ENCODE assay signal across 8 cellular contexts in genomic region chr3:183285318-183285717, GRCh38. TPM values are rescaled to one million over a fixed set of nuclear protein-coding genes. Genes with fewer than 3 reads are reported as not detected.
DNase-seq lines count a peak whose midpoint lies in the region; ATAC-seq and TF ChIP-seq lines count a peak whose summit lies in the region.

No MANE protein-coding gene starts in this region.

- H3K4me2 ChIP-seq in neuronal stem cell (ENCODE audit: insufficient read depth, low read length, poor library complexity, severe bottlenecking), result no peak overlapping the region

- H3K9me3 Mint-ChIP-seq in activated CD8-positive, alpha-beta memory T cell treated with anti-CD3 and anti-CD28 coated beads, Interleukin-2, amount 10 ng/mL, durations not matched to agents 7 days and 5 days (ENCODE audit: low read depth), result no peaks in the 10 kb centered on the region
- no peaks in the 10 kb centered on the region for H3K9me3 Mint-ChIP-seq in activated CD4-positive, alpha-beta memory T cell treated with anti-CD3 and anti-CD28 coated beads, Interleukin-2, amount 10 ng/mL, durations not matched to agents 7 days and 5 days

- H3K4me1 ChIP-seq in left lung (peaks cover 7 to 33% of the 10 kb centered on the region in 2 donors), thyroid gland (peaks cover 7 to 14% of the 10 kb centered on the region in 2 donors), neuronal stem cell (ENCODE audit: control insufficient read depth in 2 of 2, insufficient read depth in 1 of 2, low read depth in 1 of 2, low read length in 2 of 2) (no peaks in the 10 kb centered on the region)

- peaks cover 28% of the 10 kb centered on the region for H3K4me1 Mint-ChIP-seq in activated CD8-positive, alpha-beta memory T cell treated with anti-CD3 and anti-CD28 coated beads, Interleukin-2, amount 10 ng/mL, durations not matched to agents 7 days and 5 days
- peaks cover 29% of the 10 kb centered on the region for H3K4me1 Mint-ChIP-seq in activated CD4-positive, alpha-beta memory T cell treated with anti-CD3 and anti-CD28 coated beads, Interleukin-2, amount 10 ng/mL, durations not matched to agents 7 days and 5 days

- no peaks in the 10 kb centered on the region for H3K27me3 ChIP-seq in left lung
- no peaks in the 10 kb centered on the region for H3K27me3 ChIP-seq in thyroid gland
- no peaks in the 10 kb centered on the region for H3K27me3 ChIP-seq in neuronal stem cell (ENCODE audit: control insufficient read depth in 3 of 3, insufficient read depth in 3 of 3, low read depth in 1 of 3, low read length in 3 of 3)

- no peak overlapping the region for H3K4ac ChIP-seq in neuronal stem cell (ENCODE audit: low read length)

- peaks cover 7% of the 10 kb centered on the region for H3K36me3 Mint-ChIP-seq in activated CD8-positive, alpha-beta memory T cell treated with anti-CD3 and anti-CD28 coated beads, Interleukin-2, amount 10 ng/mL, durations not matched to agents 7 days and 5 days
- H3K36me3 Mint-ChIP-seq in activated CD4-positive, alpha-beta memory T cell treated with anti-CD3 and anti-CD28 coated beads, Interleukin-2, amount 10 ng/mL, durations not matched to agents 7 days and 5 days (ENCODE audit: low read depth), result peaks cover 3% of the 10 kb centered on the region

- no peak overlapping the region for H3K14ac ChIP-seq in neuronal stem cell (ENCODE audit: low read length)

- H3K18ac ChIP-seq in neuronal stem cell (ENCODE audit: low read length), result no peak overlapping the region

- no peak for DNase-seq in activated CD8-positive, alpha-beta memory T cell treated with anti-CD3 and anti-CD28 coated beads, Interleukin-2, amount 10 ng/mL, durations not matched to agents 7 days and 5 days
- no peak for DNase-seq in activated CD8-positive, alpha-beta memory T cell treated with anti-CD3 and anti-CD28 coated beads, Interleukin-2, amount 50 U/mL, for 4 hours
- no peak for DNase-seq in activated CD4-positive, alpha-beta memory T cell treated with anti-CD3 and anti-CD28 coated beads, Interleukin-2, amount 10 ng/mL, durations not matched to agents 7 days and 5 days
- DNase-seq in left lung, result no peak
- no peak for DNase-seq in thyroid gland
- DNase-seq in neuronal stem cell (ENCODE audit: low spot score), result no peak
- no peak for DNase-seq in NCI-H1105 treated with DMSO at 0.1 percent for 48 hours (lab: John Stamatoyannopoulos, UW)
- DNase-seq in mesenteric fat pad (ENCODE audit: low spot score), result no peak

- no peak overlapping the region for H2AK5ac ChIP-seq in neuronal stem cell (ENCODE audit: low read depth, low read length)

- H3K9ac ChIP-seq in neuronal stem cell (ENCODE audit: low read depth, low read length, poor library complexity), result no peak overlapping the region

- no peaks in the 10 kb centered on the region for H3K79me1 ChIP-seq in neuronal stem cell (ENCODE audit: low read depth, low read length)

- POLR2A ChIA-PET in activated CD4-positive, alpha-beta memory T cell treated with anti-CD3 and anti-CD28 coated beads, Interleukin-2, amount 10 ng/mL, durations not matched to agents 7 days and 5 days (lab: Charles Lee), result interaction anchor here (1.0 to 2.4 kb wide), 7 partner anchors 12 to 599 kb away, joined by 3 to 6 read pairs (median 4); partner anchors contain the start of gene PARL

- WGBS in thyroid gland, 2 donors, result 64 to 83% methylated on average over 1 of the region's 1 CpG
- no CpG with 5 or more reads among the region's 1 CpG for WGBS in neuronal stem cell (ENCODE audit: extremely low coverage in 2 of 2, insufficient read length in 2 of 2, insufficient replicate concordance in 1 of 2), 2 donors

- no peak overlapping the region for H3K23ac ChIP-seq in neuronal stem cell (ENCODE audit: low read depth, low read length, poor library complexity)

- intact Hi-C loops in left lung (cut with DNase I), result no loop called here
- intact Hi-C loops in thyroid gland (cut with DNase I), result no loop called here

- no peak overlapping the region for H2BK120ac ChIP-seq in neuronal stem cell (ENCODE audit: low read depth, low read length)

- CTCF ChIA-PET in activated CD8-positive, alpha-beta memory T cell treated with anti-CD3 and anti-CD28 coated beads, Interleukin-2, amount 10 ng/mL, durations not matched to agents 7 days and 5 days (lab: Charles Lee), result interaction anchor here (0.9 to 2.1 kb wide), 3 partner anchors 20 to 97 kb away, joined by 3 to 8 read pairs (median 5); no protein-coding TSS in a partner anchor
- CTCF ChIA-PET in activated CD4-positive, alpha-beta memory T cell treated with anti-CD3 and anti-CD28 coated beads, Interleukin-2, amount 10 ng/mL, durations not matched to agents 7 days and 5 days (lab: Charles Lee), result interaction anchor here (1.2 to 2.1 kb wide), 5 partner anchors 14 to 98 kb away, joined by 3 to 8 read pairs (median 6); no protein-coding TSS in a partner anchor

- no peaks in the 10 kb centered on the region for H3K27me3 Mint-ChIP-seq in activated CD8-positive, alpha-beta memory T cell treated with anti-CD3 and anti-CD28 coated beads, Interleukin-2, amount 10 ng/mL, durations not matched to agents 7 days and 5 days
- no peaks in the 10 kb centered on the region for H3K27me3 Mint-ChIP-seq in activated CD4-positive, alpha-beta memory T cell treated with anti-CD3 and anti-CD28 coated beads, Interleukin-2, amount 10 ng/mL, durations not matched to agents 7 days and 5 days

- H4K91ac ChIP-seq in neuronal stem cell (ENCODE audit: low read depth, low read length, poor library complexity), result no peak overlapping the region

- no peak overlapping the region for H2BK15ac ChIP-seq in neuronal stem cell (ENCODE audit: low read length)

- H3K36me3 ChIP-seq in left lung, result no peaks in the 10 kb centered on the region
- H3K36me3 ChIP-seq in thyroid gland, result no peaks in the 10 kb centered on the region
- no peaks in the 10 kb centered on the region for H3K36me3 ChIP-seq in neuronal stem cell (replicated peaks in 1 of 2; ENCODE audit: control insufficient read depth in 2 of 2, insufficient read depth in 2 of 2, low read length in 2 of 2)

- H3K4me3 ChIP-seq in left lung (no peak overlapping the region), thyroid gland (replicated peaks in 1 of 3) (no peak overlapping the region), neuronal stem cell (ENCODE audit: low read length in 2 of 2) (no peak overlapping the region)

- no peak overlapping the region for H2BK12ac ChIP-seq in neuronal stem cell (ENCODE audit: low read length)

- TF ChIP-seq CTCF in left lung (IDR thresholded peaks at IDR 0.05) (no peak), thyroid gland (IDR thresholded peaks at IDR 0.05) (no peak)

- H3K9me3 ChIP-seq in left lung, result no peaks in the 10 kb centered on the region
- no peaks in the 10 kb centered on the region for H3K9me3 ChIP-seq in thyroid gland
- no peaks in the 10 kb centered on the region for H3K9me3 ChIP-seq in neuronal stem cell (replicated peaks in 1 of 2; ENCODE audit: control insufficient read depth in 2 of 2, insufficient read depth in 1 of 2, low read depth in 1 of 2, low read length in 2 of 2)

- H3K4me3 Mint-ChIP-seq in activated CD8-positive, alpha-beta memory T cell treated with anti-CD3 and anti-CD28 coated beads, Interleukin-2, amount 10 ng/mL, durations not matched to agents 7 days and 5 days, result no peak overlapping the region
- no peak overlapping the region for H3K4me3 Mint-ChIP-seq in activated CD4-positive, alpha-beta memory T cell treated with anti-CD3 and anti-CD28 coated beads, Interleukin-2, amount 10 ng/mL, durations not matched to agents 7 days and 5 days

- H2AFZ ChIP-seq in neuronal stem cell (ENCODE audit: low read length), result no peak overlapping the region

- H4K8ac ChIP-seq in neuronal stem cell (ENCODE audit: low read depth, low read length), result no peak overlapping the region

- ATAC-seq in activated CD8-positive, alpha-beta memory T cell treated with anti-CD3 and anti-CD28 coated beads, Interleukin-2, amount 10 ng/mL, durations not matched to agents 7 days and 5 days, result no peak
- ATAC-seq in left lung, result peak; percentile 9

- no peak for TF ChIP-seq POLR2A in thyroid gland (IDR thresholded peaks at IDR 0.05)

- H2BK5ac ChIP-seq in neuronal stem cell (ENCODE audit: low read length), result no peak overlapping the region

- H3K27ac ChIP-seq in left lung, result peak overlapping the region; percentile 70 to 84
- peak overlapping the region in 2 of 3 donors; percentile 17 to 61 for H3K27ac ChIP-seq in thyroid gland
- no peak overlapping the region for H3K27ac ChIP-seq in neuronal stem cell (replicated peaks; ENCODE audit: low read length)

- H3K27ac Mint-ChIP-seq in activated CD8-positive, alpha-beta memory T cell treated with anti-CD3 and anti-CD28 coated beads, Interleukin-2, amount 10 ng/mL, durations not matched to agents 7 days and 5 days, result peak overlapping the region; percentile 92
- H3K27ac Mint-ChIP-seq in activated CD4-positive, alpha-beta memory T cell treated with anti-CD3 and anti-CD28 coated beads, Interleukin-2, amount 10 ng/mL, durations not matched to agents 7 days and 5 days, result peak overlapping the region; percentile 87

RNA-seq across cellular contexts. Expression of gene B3GNT5, which starts 32.3 kb away (rescaled TPM):
- total RNA-seq in activated CD8-positive, alpha-beta memory T cell treated with anti-CD3 and anti-CD28 coated beads, Interleukin-2, amount 10 ng/mL, durations not matched to agents 7 days and 5 days, result 1 to 10 TPM in 1 of 2 experiments, under 1 TPM in 1; 0.26 to 1.3 TPM
- total RNA-seq in activated CD4-positive, alpha-beta memory T cell treated with anti-CD3 and anti-CD28 coated beads, Interleukin-2, amount 10 ng/mL, durations not matched to agents 7 days and 5 days, result under 1 TPM; 0.60 to 0.78 TPM
- total RNA-seq in left lung (10 to 100 TPM; 21.7 to 45.2 TPM), thyroid gland (10 to 100 TPM in 1 of 4 donors, 1 to 10 TPM in 3; 5.2 to 10.6 (median 7.1) TPM), mesenteric fat pad (35.2 TPM)
- polyA plus RNA-seq in neuronal stem cell (2013, experiment 1 of 2), result 9.3 TPM
- 10.1 TPM for polyA plus RNA-seq in neuronal stem cell (2013, experiment 2 of 2)
